Comparison of ENCODE assay signal across 16 cellular contexts in genomic region chr2:163752252-163752651, GRCh38. TPM values are rescaled to one million over a fixed set of nuclear protein-coding genes. Genes with fewer than 3 reads are reported as not detected.
"Had no signal": no experiment of that assay in that cellular context is flagged by ENCODE, and none has a peak within 500 bp of the region (broad histone marks: within the 10 kb centered on the region; RNA-seq: fewer than 3 reads in every experiment).

No MANE protein-coding gene starts in this region.

- ATAC-seq: activated CD4-positive, CD25-positive, alpha-beta regulatory T cell treated with anti-CD3 and anti-CD28 coated beads, Interleukin-2, amount 50 U/mL, for 24 hours; activated naive CD8-positive, alpha-beta T cell treated with anti-CD3 and anti-CD28 coated beads, Interleukin-2, amount 50 U/mL, for 24 hours; activated T-helper 17 cell treated with anti-CD3 and anti-CD28 coated beads, Interleukin-2, amount 50 U/mL, for 72 hours; natural killer cell treated with Interleukin-12 subunit alpha and Interleukin-12 subunit beta and Interleukin-15 and Interleukin-18, amount 100 ng/mL, for 72 hours; right lobe of liver had no signal

- H3K27ac ChIP-seq: cardiac muscle cell, esophagus squamous epithelium, right lobe of liver, spleen, suprapubic skin had no signal

- H3K27me3 ChIP-seq: cardiac muscle cell, esophagus squamous epithelium, right lobe of liver, spleen, suprapubic skin had no signal

- H3K9me3 ChIP-seq: esophagus squamous epithelium, right lobe of liver, spleen, suprapubic skin had no signal

- H3K4me3 ChIP-seq: cardiac muscle cell, esophagus squamous epithelium, right lobe of liver, spleen, suprapubic skin had no signal

- DNase-seq: activated naive CD4-positive, alpha-beta T cell treated with anti-CD3 and anti-CD28 coated beads for 36 hours; activated naive CD8-positive, alpha-beta T cell treated with anti-CD3 and anti-CD28 coated beads, Interleukin-2, amount 50 U/mL, for 24 hours; aorta; esophagus squamous epithelium; glutamatergic neuron; hypothalamus; right lobe of liver; spleen; T-helper 9 cell had no signal

- H3K4me1 ChIP-seq: esophagus squamous epithelium, right lobe of liver, spleen had no signal

- H3K36me3 ChIP-seq: cardiac muscle cell, esophagus squamous epithelium, right lobe of liver, spleen, suprapubic skin had no signal

- FAIRE-seq: colon, endometrium had no signal

RNA-seq across cellular contexts. Expression of gene FIGN, which starts 16.4 kb away (rescaled TPM):
- total RNA-seq: activated naive CD4-positive, alpha-beta T cell treated with anti-CD3 and anti-CD28 coated beads for 36 hours; activated T-helper 17 cell treated with anti-CD3 and anti-CD28 coated beads, Interleukin-2, amount 50 U/mL, for 72 hours; natural killer cell treated with Interleukin-12 subunit alpha and Interleukin-12 subunit beta and Interleukin-15 and Interleukin-18, amount 100 ng/mL, for 72 hours had no signal
